Comparison of ENCODE assay signal across 8 cellular contexts in the genomic region with DNA sequence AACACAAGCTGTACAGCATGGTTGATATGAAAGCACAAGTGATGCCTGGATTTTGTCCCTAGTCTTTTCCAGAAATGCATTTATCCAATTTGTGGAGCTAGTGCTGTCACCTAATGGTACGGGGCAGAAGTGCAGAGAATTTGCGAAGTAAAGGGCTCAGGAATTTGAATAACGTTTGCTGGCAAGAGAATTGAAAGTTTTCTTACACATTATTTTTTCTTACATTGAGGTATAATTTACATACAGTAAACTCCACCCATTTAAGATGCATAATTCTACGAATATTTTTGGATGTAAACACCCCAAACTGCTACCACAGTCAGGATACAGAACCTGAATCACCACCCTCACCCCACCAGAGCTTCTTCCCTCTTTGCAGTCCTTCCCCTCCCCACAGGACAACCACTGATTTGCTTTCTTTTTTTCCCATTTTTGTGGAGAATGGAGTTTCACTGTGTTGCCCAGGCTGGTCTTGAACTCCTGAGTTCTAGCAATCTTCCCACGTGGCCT. TPM values are rescaled to one million over a fixed set of nuclear protein-coding genes. Genes with fewer than 3 reads are reported as not detected.
DNase-seq lines count a peak whose midpoint lies in the region; ATAC-seq, FAIRE-seq and TF ChIP-seq lines count a peak whose summit lies in the region.

No MANE protein-coding gene starts in this region.

- no peak for TF ChIP-seq POLR2A in endothelial cell of umbilical vein (IDR thresholded peaks at IDR 0.05; ENCODE audit: low read depth, low read length)

- peaks cover 4 to 9% of the 10 kb centered on the region in 2 experiments for H3K27me3 ChIP-seq in endothelial cell of umbilical vein (ENCODE audit: control insufficient read depth in 2 of 2, insufficient read depth in 2 of 2, low read length in 2 of 2)

- H3K9me1 ChIP-seq in endothelial cell of umbilical vein (replicated peaks; ENCODE audit: control insufficient read depth, extremely low read depth, insufficient read depth, low read length), result no peaks in the 10 kb centered on the region

- no peaks in the 10 kb centered on the region for H3K79me2 ChIP-seq in endothelial cell of umbilical vein (ENCODE audit: control insufficient read depth, insufficient read depth, low read length)

- H2AFZ ChIP-seq in endothelial cell of umbilical vein (ENCODE audit: low read depth, low read length), result no peak overlapping the region

- DNase-seq in NCI-H1436 (lab: John Stamatoyannopoulos, UW) (peak; percentile 7), NCI-H1436 treated with DMSO at 0.1 percent for 48 hours (lab: John Stamatoyannopoulos, UW) (no peak), HFFc6 (peak; percentile 20), RCC 7860 (ENCODE audit: low spot score) (peak; percentile 28), endothelial cell of umbilical vein (ENCODE audit: low read depth, low spot score) (peak; percentile 67)
- DNase-seq in naive thymus-derived CD8-positive, alpha-beta T cell, result peak in 2 of 10 donors; percentile 5

- ATAC-seq in naive thymus-derived CD8-positive, alpha-beta T cell, result no peak
- ATAC-seq in activated CD4-positive, CD25-positive, alpha-beta regulatory T cell treated with anti-CD3 and anti-CD28 coated beads, Interleukin-2, amount 50 U/mL, for 24 hours, result no peak
- no peak for ATAC-seq in HG03520 (IDR thresholded peaks at IDR 0.05; ENCODE audit: unreplicated experiment)

- no peaks in the 10 kb centered on the region for H3K4me1 ChIP-seq in endothelial cell of umbilical vein (ENCODE audit: control insufficient read depth, extremely low read depth, insufficient read depth, low read length)

- no peaks in the 10 kb centered on the region for H3K36me3 Mint-ChIP-seq in HFFc6 (ENCODE audit: low read depth)
- no peaks in the 10 kb centered on the region for H3K36me3 Mint-ChIP-seq in naive thymus-derived CD8-positive, alpha-beta T cell

- dilution Hi-C loops in endothelial cell of umbilical vein (cut with MboI; ENCODE audit: extremely low pct_ligation_motif_present, low sequenced_read_pairs), result no loop called here

- no peak overlapping the region for H3K4me2 ChIP-seq in endothelial cell of umbilical vein (ENCODE audit: insufficient read depth, low read length)

- peak; percentile 61 for FAIRE-seq in RCC 7860 (lab: Jason Lieb, UNC)
- peak; percentile 93 for FAIRE-seq in endothelial cell of umbilical vein (lab: Jason Lieb, UNC)

- CTCF ChIA-PET in endothelial cell of umbilical vein (lab: Charles Lee), result interaction anchor here (0.6 to 6.5 kb wide), 27 partner anchors 9 to 440 kb away, joined by 3 to 256 read pairs (median 4); a partner anchor contains a TSS

- POLR2A ChIA-PET in endothelial cell of umbilical vein (lab: Charles Lee), result interaction anchor here (1.1 kb wide), 1 partner anchor 65 kb away, joined by 3 read pairs; no protein-coding TSS in a partner anchor
- POLR2A ChIA-PET in naive thymus-derived CD8-positive, alpha-beta T cell (lab: Charles Lee), result interaction anchor here (0.6 kb wide), 1 partner anchor 15 kb away, joined by 4 read pairs; no protein-coding TSS in a partner anchor

- no peak overlapping the region; the same call in 1 of the 2 replicates for H3K27ac Mint-ChIP-seq in HFFc6
- H3K27ac Mint-ChIP-seq in naive thymus-derived CD8-positive, alpha-beta T cell, result peak overlapping the region in 2 of 10 donors; percentile 29 to 37

- H3K9me3 Mint-ChIP-seq in HFFc6, result no peaks in the 10 kb centered on the region
- H3K9me3 Mint-ChIP-seq in naive thymus-derived CD8-positive, alpha-beta T cell, result no peaks in the 10 kb centered on the region

- intact Hi-C loops in endothelial cell of umbilical vein (cut with micrococcal nuclease), result loop anchor here (1.0 kb wide), 1 partner anchor 65 kb away; no protein-coding TSS in a partner anchor

- H3K9ac ChIP-seq in endothelial cell of umbilical vein (replicated peaks; ENCODE audit: extremely low read depth, insufficient read depth, low read length), result no peak overlapping the region

- H3K27me3 Mint-ChIP-seq in HFFc6 (ENCODE audit: insufficient read depth), result peaks cover 19% of the 10 kb centered on the region
- H3K27me3 Mint-ChIP-seq in naive thymus-derived CD8-positive, alpha-beta T cell, result peaks cover 3 to 9% (median 5%) of the 10 kb centered on the region in 5 donors

- H3K4me3 ChIP-seq in endothelial cell of umbilical vein (replicated peaks in 1 of 3; ENCODE audit: insufficient read depth in 1 of 3, low read depth in 1 of 3, low read length in 3 of 3), result no peak overlapping the region

- peaks cover 22% of the 10 kb centered on the region for H3K4me1 Mint-ChIP-seq in HFFc6 (ENCODE audit: low read depth)
- peaks cover 8 to 12% (median 11%) of the 10 kb centered on the region in 4 donors for H3K4me1 Mint-ChIP-seq in naive thymus-derived CD8-positive, alpha-beta T cell

- H3K9me3 ChIP-seq in endothelial cell of umbilical vein (replicated peaks; ENCODE audit: control insufficient read depth, insufficient read depth, low read length), result no peaks in the 10 kb centered on the region

- no peak overlapping the region for H3K27ac ChIP-seq in endothelial cell of umbilical vein (ENCODE audit: insufficient read depth, low read depth, low read length)

- H3K36me3 ChIP-seq in endothelial cell of umbilical vein (ENCODE audit: control insufficient read depth in 2 of 2, extremely low read depth in 1 of 2, insufficient read depth in 2 of 2, low read length in 2 of 2), result no peaks in the 10 kb centered on the region

- TF ChIP-seq CTCF in HFFc6 (IDR thresholded peaks at IDR 0.05) (peak; percentile 82), endothelial cell of umbilical vein (IDR thresholded peaks at IDR 0.05; ENCODE audit: extremely low read depth in 1 of 2, insufficient read depth in 1 of 2, low read depth in 1 of 2, low read length in 2 of 2) (peak; percentile 58 to 75)

- BruUV-seq in endothelial cell of umbilical vein (replicated peaks; lab: Mats Ljungman, UMichigan), result no TSS peak

- peak overlapping the region; percentile 86 for H3K4me3 Mint-ChIP-seq in HFFc6
- H3K4me3 Mint-ChIP-seq in naive thymus-derived CD8-positive, alpha-beta T cell, result peak overlapping the region; percentile 60 to 77 (median 69)

- no peaks in the 10 kb centered on the region for H4K20me1 ChIP-seq in endothelial cell of umbilical vein (replicated peaks; ENCODE audit: control insufficient read depth, extremely low read depth, insufficient read depth, low read length)

TF ChIP-seq in endothelial cell of umbilical vein, 7 proteins besides CTCF, POLR2A, EP300 and RAD21:
- no peak for TF ChIP-seq EZH2 (IDR thresholded peaks at IDR 0.05; ENCODE audit: borderline replicate concordance, low read depth, low read length, severe bottlenecking)
TF ChIP-seq in endothelial cell of umbilical vein: peak in this region for 0.

RNA-seq across cellular contexts. Expression of a gene that starts 3.5 kb away (rescaled TPM):
- total RNA-seq in HFFc6 (2021; fragmentation: NEBNext Ultra II Directional; extraction: Animal tissue kit (Norgen Biotek cat#: 25700)), result not detected
- not detected in 2 replicates for total RNA-seq in endothelial cell of umbilical vein
- polyA plus RNA-seq in endothelial cell of umbilical vein, result not detected in 2 replicates
- polyA plus RNA-seq in endothelial cell of umbilical vein (2011; cell fraction: cytosol; rRNA removed), result not detected in 2 replicates
- polyA plus RNA-seq in endothelial cell of umbilical vein (2011; cell fraction: nucleus; rRNA removed), result not detected in 2 replicates
- not detected in 2 replicates for polyA plus RNA-seq in endothelial cell of umbilical vein (2012)
- not detected in 2 replicates for polyA minus RNA-seq in endothelial cell of umbilical vein
- polyA minus RNA-seq in endothelial cell of umbilical vein (2011; cell fraction: cytosol; rRNA and poly(A)+ RNA removed), result not detected
- not detected in 2 replicates for polyA minus RNA-seq in endothelial cell of umbilical vein (2011; cell fraction: nucleus; rRNA and poly(A)+ RNA removed)
- total RNA-seq in naive thymus-derived CD8-positive, alpha-beta T cell, result not detected
- not detected for polyA plus RNA-seq in naive thymus-derived CD8-positive, alpha-beta T cell

RNA-seq across cellular contexts. Expression of a gene that starts 53.5 kb away (rescaled TPM):
- 100 to 1,000 TPM in 4 of 6 experiments, 10 to 100 TPM in 2; 42.1 to 194 (median 167) TPM for total RNA-seq in HFFc6 (2021; fragmentation: NEBNext Ultra II Directional; extraction: Animal tissue kit (Norgen Biotek cat#: 25700))
- not detected in 2 replicates for total RNA-seq in endothelial cell of umbilical vein
- 0.29 and 0.39 TPM in 2 replicates for polyA plus RNA-seq in endothelial cell of umbilical vein
- polyA plus RNA-seq in endothelial cell of umbilical vein (2011; cell fraction: cytosol; rRNA removed), result 0.15 and 0.24 TPM in 2 replicates
- 0.24 and 0.50 TPM in 2 replicates for polyA plus RNA-seq in endothelial cell of umbilical vein (2011; cell fraction: nucleus; rRNA removed)
- not detected in 2 replicates for polyA plus RNA-seq in endothelial cell of umbilical vein (2012)
- polyA minus RNA-seq in endothelial cell of umbilical vein, result not detected in 2 replicates
- 97.5 TPM for polyA minus RNA-seq in endothelial cell of umbilical vein (2011; cell fraction: cytosol; rRNA and poly(A)+ RNA removed)
- polyA minus RNA-seq in endothelial cell of umbilical vein (2011; cell fraction: nucleus; rRNA and poly(A)+ RNA removed), result 1.0 and 1.5 TPM in 2 replicates
- total RNA-seq in naive thymus-derived CD8-positive, alpha-beta T cell, result not detected
- polyA plus RNA-seq in naive thymus-derived CD8-positive, alpha-beta T cell, result not detected

Comparison
In these comparisons a context has a peak if more than half of its experiments do, and no peak if none do; other contexts are left out.
1. RNA of a gene that starts 53.5 kb away (total RNA-seq): 42.1 to 194 TPM in HFFc6; not detected in endothelial cell of umbilical vein and not detected in naive thymus-derived CD8-positive, alpha-beta T cell; every median in the first group is over 10 times any median in the second.